Comparison of ENCODE assay signal across 28 cellular contexts in genomic region chr1:38173848-38174247, GRCh38.
A peak's percentile ranks its signal among the peaks of the same experiment; 100 is the strongest.
DNase-seq lines count a peak whose midpoint lies in the region; ATAC-seq lines count a peak whose summit lies in the region.
"Had no signal": no experiment of that assay in that cellular context is flagged by ENCODE, and none has a peak within 500 bp of the region (broad histone marks: within the 10 kb centered on the region; RNA-seq: fewer than 3 reads in every experiment).

No MANE protein-coding gene starts in this region.

- H3K9me3 Mint-ChIP-seq in stimulated activated memory B cell treated with anti-CD40 and anti-IgM and Interleukin-4, amounts not matched to agents 10 μg/mL and 1 μg/mL and 100 μg/mL, for 72 hours: no peaks in the 10 kb centered on the region
- H3K9me3 Mint-ChIP-seq: activated CD4-positive, alpha-beta memory T cell treated with anti-CD3 and anti-CD28 coated beads for 36 hours; activated naive CD4-positive, alpha-beta T cell treated with anti-CD3 and anti-CD28 coated beads, Interleukin-2, amount 50 U/mL, for 72 hours; activated T-helper 17 cell treated with anti-CD3 and anti-CD28 coated beads, Interleukin-2, amount 50 U/mL, for 72 hours; CD4-positive, CD25-positive, alpha-beta regulatory T cell; naive thymus-derived CD8-positive, alpha-beta T cell; stimulated activated naive CD8-positive, alpha-beta T cell treated with anti-CD3 and anti-CD28 coated beads, Interleukin-15, Interleukin-2, amounts not matched to agents 100 ng/mL and 50 ng/mL, for 24 hours had no signal

- peak overlapping the region; percentile 77 for H3K27ac Mint-ChIP-seq in stimulated activated memory B cell treated with anti-CD40 and anti-IgM and Interleukin-4, amounts not matched to agents 10 μg/mL and 1 μg/mL and 100 μg/mL, for 72 hours
- H3K27ac Mint-ChIP-seq: activated CD4-positive, alpha-beta memory T cell treated with anti-CD3 and anti-CD28 coated beads for 36 hours; activated naive CD4-positive, alpha-beta T cell treated with anti-CD3 and anti-CD28 coated beads, Interleukin-2, amount 50 U/mL, for 72 hours; activated T-helper 17 cell treated with anti-CD3 and anti-CD28 coated beads, Interleukin-2, amount 50 U/mL, for 72 hours; CD4-positive, CD25-positive, alpha-beta regulatory T cell; naive thymus-derived CD8-positive, alpha-beta T cell had no signal

- H3K36me3 Mint-ChIP-seq in stimulated activated memory B cell treated with anti-CD40 and anti-IgM and Interleukin-4, amounts not matched to agents 10 μg/mL and 1 μg/mL and 100 μg/mL, for 72 hours: no peaks in the 10 kb centered on the region
- H3K36me3 Mint-ChIP-seq: activated CD4-positive, alpha-beta memory T cell treated with anti-CD3 and anti-CD28 coated beads for 36 hours; activated naive CD4-positive, alpha-beta T cell treated with anti-CD3 and anti-CD28 coated beads, Interleukin-2, amount 50 U/mL, for 72 hours; CD4-positive, CD25-positive, alpha-beta regulatory T cell; naive thymus-derived CD8-positive, alpha-beta T cell had no signal

- DNase-seq in DMS79 treated with DMSO at 0.1 percent for 48 hours (lab: John Stamatoyannopoulos, UW) (peak; percentile 12), DMS79 (lab: John Stamatoyannopoulos, UW) (no peak), NOMO-1 (lab: John Stamatoyannopoulos, UW; ENCODE audit: unreplicated experiment in 2 of 2) (peak; percentile 70 to 91), glomerular visceral epithelial cell (ENCODE audit: extremely low spot score) (no peak), cardiac septum (ENCODE audit: low spot score) (no peak)
- DNase-seq: activated CD4-positive, alpha-beta memory T cell treated with anti-CD3 and anti-CD28 coated beads for 36 hours; activated CD8-positive, alpha-beta memory T cell treated with anti-CD3 and anti-CD28 coated beads, Interleukin-2, amount 50 U/mL, for 48 hours; anterior cingulate cortex; CD4-positive, CD25-positive, alpha-beta regulatory T cell; colonic mucosa; effector memory CD4-positive, alpha-beta T cell; EL; head of caudate nucleus; Karpas-422; kidney; midbrain; naive thymus-derived CD8-positive, alpha-beta T cell; NCI-H187; NCI-H2171 treated with DMSO at 0.1 percent for 48 hours; NCI-H510A treated with DMSO at 0.1 percent for 48 hours; occipital lobe; SJCRH30 had no signal

- H3K4me3 Mint-ChIP-seq in stimulated activated memory B cell treated with anti-CD40 and anti-IgM and Interleukin-4, amounts not matched to agents 10 μg/mL and 1 μg/mL and 100 μg/mL, for 72 hours: no peak overlapping the region
- H3K4me3 Mint-ChIP-seq: activated CD4-positive, alpha-beta memory T cell treated with anti-CD3 and anti-CD28 coated beads for 36 hours; activated T-helper 17 cell treated with anti-CD3 and anti-CD28 coated beads, Interleukin-2, amount 50 U/mL, for 72 hours; CD4-positive, CD25-positive, alpha-beta regulatory T cell; naive thymus-derived CD8-positive, alpha-beta T cell; stimulated activated naive CD8-positive, alpha-beta T cell treated with anti-CD3 and anti-CD28 coated beads, Interleukin-15, Interleukin-2, amounts not matched to agents 100 ng/mL and 50 ng/mL, for 24 hours had no signal

- intact Hi-C loops in cardiac septum (cut with DNase I): no loop called here

- ATAC-seq in GM19463 (IDR thresholded peaks at IDR 0.05; ENCODE audit: unreplicated experiment) (peak; percentile 19), HG03025 (IDR thresholded peaks at IDR 0.05; ENCODE audit: low FRiP score, unreplicated experiment) (no peak)
- peak; percentile 55 for ATAC-seq in stimulated activated memory B cell treated with anti-CD40 and anti-IgM and Interleukin-4, amounts not matched to agents 10 μg/mL and 1 μg/mL and 100 μg/mL, for 72 hours
- ATAC-seq: activated naive CD4-positive, alpha-beta T cell treated with anti-CD3 and anti-CD28 coated beads, Interleukin-2, amount 50 U/mL, for 72 hours; activated T-helper 17 cell treated with anti-CD3 and anti-CD28 coated beads, Interleukin-2, amount 50 U/mL, for 72 hours; naive thymus-derived CD8-positive, alpha-beta T cell had no signal

- H3K4me1 Mint-ChIP-seq in stimulated activated memory B cell treated with anti-CD40 and anti-IgM and Interleukin-4, amounts not matched to agents 10 μg/mL and 1 μg/mL and 100 μg/mL, for 72 hours: peaks cover 36% of the 10 kb centered on the region
- H3K4me1 Mint-ChIP-seq: activated T-helper 17 cell treated with anti-CD3 and anti-CD28 coated beads, Interleukin-2, amount 50 U/mL, for 72 hours; CD4-positive, CD25-positive, alpha-beta regulatory T cell; naive thymus-derived CD8-positive, alpha-beta T cell had no signal

- H3K27me3 Mint-ChIP-seq in stimulated activated memory B cell treated with anti-CD40 and anti-IgM and Interleukin-4, amounts not matched to agents 10 μg/mL and 1 μg/mL and 100 μg/mL, for 72 hours: no peaks in the 10 kb centered on the region
- H3K27me3 Mint-ChIP-seq: activated CD4-positive, alpha-beta memory T cell treated with anti-CD3 and anti-CD28 coated beads for 36 hours; stimulated activated naive CD8-positive, alpha-beta T cell treated with anti-CD3 and anti-CD28 coated beads, Interleukin-15, Interleukin-2, amounts not matched to agents 100 ng/mL and 50 ng/mL, for 24 hours had no signal

Comparison
In these comparisons a context has a peak if more than half of its experiments do, and no peak if none do; other contexts are left out.
1. DNase-seq: peak in DMS79 treated with DMSO at 0.1 percent for 48 hours (single experiment) and NOMO-1 (2 of 2); none in DMS79 (single experiment), glomerular visceral epithelial cell (single experiment) and cardiac septum (single experiment).